1 cellular context compared by ENCODE assay signal in the genomic region with DNA sequence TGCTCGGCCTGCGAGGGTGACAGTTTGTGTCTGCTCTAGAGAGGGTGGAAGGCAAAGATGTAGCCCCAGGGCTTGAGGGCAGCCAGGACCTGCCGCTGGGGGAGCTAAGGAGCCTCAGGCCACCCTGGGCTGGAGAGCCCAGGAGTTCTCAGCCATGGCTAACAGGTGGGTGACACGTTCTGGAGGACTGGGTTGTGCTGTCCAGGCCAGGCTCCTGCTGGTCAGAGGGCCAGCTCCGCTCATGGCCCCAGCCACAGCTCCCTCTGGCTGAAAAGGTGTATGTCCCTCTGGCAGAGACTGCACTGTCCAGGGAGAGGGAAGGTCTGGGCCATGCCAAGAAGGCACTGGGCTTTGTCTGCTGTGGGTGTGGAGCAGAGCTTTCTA.
TF ChIP-seq lines count a peak whose summit lies in the region.

No MANE protein-coding gene starts in this region.

TF ChIP-seq in WTC11, 78 proteins besides CTCF, POLR2A, EP300 and RAD21:
- TF ChIP-seq, protein P1, sequence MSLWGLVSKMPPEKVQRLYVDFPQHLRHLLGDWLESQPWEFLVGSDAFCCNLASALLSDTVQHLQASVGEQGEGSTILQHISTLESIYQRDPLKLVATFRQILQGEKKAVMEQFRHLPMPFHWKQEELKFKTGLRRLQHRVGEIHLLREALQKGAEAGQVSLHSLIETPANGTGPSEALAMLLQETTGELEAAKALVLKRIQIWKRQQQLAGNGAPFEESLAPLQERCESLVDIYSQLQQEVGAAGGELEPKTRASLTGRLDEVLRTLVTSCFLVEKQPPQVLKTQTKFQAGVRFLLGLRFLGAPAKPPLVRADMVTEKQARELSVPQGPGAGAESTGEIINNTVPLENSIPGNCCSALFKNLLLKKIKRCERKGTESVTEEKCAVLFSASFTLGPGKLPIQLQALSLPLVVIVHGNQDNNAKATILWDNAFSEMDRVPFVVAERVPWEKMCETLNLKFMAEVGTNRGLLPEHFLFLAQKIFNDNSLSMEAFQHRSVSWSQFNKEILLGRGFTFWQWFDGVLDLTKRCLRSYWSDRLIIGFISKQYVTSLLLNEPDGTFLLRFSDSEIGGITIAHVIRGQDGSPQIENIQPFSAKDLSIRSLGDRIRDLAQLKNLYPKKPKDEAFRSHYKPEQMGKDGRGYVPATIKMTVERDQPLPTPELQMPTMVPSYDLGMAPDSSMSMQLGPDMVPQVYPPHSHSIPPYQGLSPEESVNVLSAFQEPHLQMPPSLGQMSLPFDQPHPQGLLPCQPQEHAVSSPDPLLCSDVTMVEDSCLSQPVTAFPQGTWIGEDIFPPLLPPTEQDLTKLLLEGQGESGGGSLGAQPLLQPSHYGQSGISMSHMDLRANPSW (CRISPR knock-in tag; conservative IDR thresholded peaks at IDR 0.05; ENCODE audit: low read depth): no peak
- TF ChIP-seq, protein P2, sequence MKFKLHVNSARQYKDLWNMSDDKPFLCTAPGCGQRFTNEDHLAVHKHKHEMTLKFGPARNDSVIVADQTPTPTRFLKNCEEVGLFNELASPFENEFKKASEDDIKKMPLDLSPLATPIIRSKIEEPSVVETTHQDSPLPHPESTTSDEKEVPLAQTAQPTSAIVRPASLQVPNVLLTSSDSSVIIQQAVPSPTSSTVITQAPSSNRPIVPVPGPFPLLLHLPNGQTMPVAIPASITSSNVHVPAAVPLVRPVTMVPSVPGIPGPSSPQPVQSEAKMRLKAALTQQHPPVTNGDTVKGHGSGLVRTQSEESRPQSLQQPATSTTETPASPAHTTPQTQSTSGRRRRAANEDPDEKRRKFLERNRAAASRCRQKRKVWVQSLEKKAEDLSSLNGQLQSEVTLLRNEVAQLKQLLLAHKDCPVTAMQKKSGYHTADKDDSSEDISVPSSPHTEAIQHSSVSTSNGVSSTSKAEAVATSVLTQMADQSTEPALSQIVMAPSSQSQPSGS (CRISPR knock-in tag; IDR thresholded peaks at IDR 0.05; ENCODE audit: borderline replicate concordance, low read depth): no peak
- TF ChIP-seq RELA (CRISPR knock-in tag; IDR thresholded peaks at IDR 0.05; ENCODE audit: borderline replicate concordance) (no peak), ETV6 (CRISPR knock-in tag; IDR thresholded peaks at IDR 0.05) (no peak), ZBTB21 (CRISPR knock-in tag; IDR thresholded peaks at IDR 0.05; ENCODE audit: borderline replicate concordance) (no peak), MXD4 (CRISPR knock-in tag; IDR thresholded peaks at IDR 0.05; ENCODE audit: borderline replicate concordance) (no peak), SOX15 (CRISPR knock-in tag; IDR thresholded peaks at IDR 0.05) (no peak)
- TF ChIP-seq, protein P3, sequence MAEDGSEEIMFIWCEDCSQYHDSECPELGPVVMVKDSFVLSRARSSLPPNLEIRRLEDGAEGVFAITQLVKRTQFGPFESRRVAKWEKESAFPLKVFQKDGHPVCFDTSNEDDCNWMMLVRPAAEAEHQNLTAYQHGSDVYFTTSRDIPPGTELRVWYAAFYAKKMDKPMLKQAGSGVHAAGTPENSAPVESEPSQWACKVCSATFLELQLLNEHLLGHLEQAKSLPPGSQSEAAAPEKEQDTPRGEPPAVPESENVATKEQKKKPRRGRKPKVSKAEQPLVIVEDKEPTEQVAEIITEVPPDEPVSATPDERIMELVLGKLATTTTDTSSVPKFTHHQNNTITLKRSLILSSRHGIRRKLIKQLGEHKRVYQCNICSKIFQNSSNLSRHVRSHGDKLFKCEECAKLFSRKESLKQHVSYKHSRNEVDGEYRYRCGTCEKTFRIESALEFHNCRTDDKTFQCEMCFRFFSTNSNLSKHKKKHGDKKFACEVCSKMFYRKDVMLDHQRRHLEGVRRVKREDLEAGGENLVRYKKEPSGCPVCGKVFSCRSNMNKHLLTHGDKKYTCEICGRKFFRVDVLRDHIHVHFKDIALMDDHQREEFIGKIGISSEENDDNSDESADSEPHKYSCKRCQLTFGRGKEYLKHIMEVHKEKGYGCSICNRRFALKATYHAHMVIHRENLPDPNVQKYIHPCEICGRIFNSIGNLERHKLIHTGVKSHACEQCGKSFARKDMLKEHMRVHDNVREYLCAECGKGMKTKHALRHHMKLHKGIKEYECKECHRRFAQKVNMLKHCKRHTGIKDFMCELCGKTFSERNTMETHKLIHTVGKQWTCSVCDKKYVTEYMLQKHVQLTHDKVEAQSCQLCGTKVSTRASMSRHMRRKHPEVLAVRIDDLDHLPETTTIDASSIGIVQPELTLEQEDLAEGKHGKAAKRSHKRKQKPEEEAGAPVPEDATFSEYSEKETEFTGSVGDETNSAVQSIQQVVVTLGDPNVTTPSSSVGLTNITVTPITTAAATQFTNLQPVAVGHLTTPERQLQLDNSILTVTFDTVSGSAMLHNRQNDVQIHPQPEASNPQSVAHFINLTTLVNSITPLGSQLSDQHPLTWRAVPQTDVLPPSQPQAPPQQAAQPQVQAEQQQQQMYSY (CRISPR knock-in tag; IDR thresholded peaks at IDR 0.05): no peak
- TF ChIP-seq, protein P4, sequence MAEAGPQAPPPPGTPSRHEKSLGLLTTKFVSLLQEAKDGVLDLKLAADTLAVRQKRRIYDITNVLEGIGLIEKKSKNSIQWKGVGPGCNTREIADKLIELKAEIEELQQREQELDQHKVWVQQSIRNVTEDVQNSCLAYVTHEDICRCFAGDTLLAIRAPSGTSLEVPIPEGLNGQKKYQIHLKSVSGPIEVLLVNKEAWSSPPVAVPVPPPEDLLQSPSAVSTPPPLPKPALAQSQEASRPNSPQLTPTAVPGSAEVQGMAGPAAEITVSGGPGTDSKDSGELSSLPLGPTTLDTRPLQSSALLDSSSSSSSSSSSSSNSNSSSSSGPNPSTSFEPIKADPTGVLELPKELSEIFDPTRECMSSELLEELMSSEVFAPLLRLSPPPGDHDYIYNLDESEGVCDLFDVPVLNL (CRISPR knock-in tag; IDR thresholded peaks at IDR 0.05; ENCODE audit: borderline replicate concordance, low read depth): no peak
- TF ChIP-seq, protein P5, sequence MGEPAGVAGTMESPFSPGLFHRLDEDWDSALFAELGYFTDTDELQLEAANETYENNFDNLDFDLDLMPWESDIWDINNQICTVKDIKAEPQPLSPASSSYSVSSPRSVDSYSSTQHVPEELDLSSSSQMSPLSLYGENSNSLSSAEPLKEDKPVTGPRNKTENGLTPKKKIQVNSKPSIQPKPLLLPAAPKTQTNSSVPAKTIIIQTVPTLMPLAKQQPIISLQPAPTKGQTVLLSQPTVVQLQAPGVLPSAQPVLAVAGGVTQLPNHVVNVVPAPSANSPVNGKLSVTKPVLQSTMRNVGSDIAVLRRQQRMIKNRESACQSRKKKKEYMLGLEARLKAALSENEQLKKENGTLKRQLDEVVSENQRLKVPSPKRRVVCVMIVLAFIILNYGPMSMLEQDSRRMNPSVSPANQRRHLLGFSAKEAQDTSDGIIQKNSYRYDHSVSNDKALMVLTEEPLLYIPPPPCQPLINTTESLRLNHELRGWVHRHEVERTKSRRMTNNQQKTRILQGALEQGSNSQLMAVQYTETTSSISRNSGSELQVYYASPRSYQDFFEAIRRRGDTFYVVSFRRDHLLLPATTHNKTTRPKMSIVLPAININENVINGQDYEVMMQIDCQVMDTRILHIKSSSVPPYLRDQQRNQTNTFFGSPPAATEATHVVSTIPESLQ (CRISPR knock-in tag; IDR thresholded peaks at IDR 0.05): no peak
- TF ChIP-seq, protein P6, sequence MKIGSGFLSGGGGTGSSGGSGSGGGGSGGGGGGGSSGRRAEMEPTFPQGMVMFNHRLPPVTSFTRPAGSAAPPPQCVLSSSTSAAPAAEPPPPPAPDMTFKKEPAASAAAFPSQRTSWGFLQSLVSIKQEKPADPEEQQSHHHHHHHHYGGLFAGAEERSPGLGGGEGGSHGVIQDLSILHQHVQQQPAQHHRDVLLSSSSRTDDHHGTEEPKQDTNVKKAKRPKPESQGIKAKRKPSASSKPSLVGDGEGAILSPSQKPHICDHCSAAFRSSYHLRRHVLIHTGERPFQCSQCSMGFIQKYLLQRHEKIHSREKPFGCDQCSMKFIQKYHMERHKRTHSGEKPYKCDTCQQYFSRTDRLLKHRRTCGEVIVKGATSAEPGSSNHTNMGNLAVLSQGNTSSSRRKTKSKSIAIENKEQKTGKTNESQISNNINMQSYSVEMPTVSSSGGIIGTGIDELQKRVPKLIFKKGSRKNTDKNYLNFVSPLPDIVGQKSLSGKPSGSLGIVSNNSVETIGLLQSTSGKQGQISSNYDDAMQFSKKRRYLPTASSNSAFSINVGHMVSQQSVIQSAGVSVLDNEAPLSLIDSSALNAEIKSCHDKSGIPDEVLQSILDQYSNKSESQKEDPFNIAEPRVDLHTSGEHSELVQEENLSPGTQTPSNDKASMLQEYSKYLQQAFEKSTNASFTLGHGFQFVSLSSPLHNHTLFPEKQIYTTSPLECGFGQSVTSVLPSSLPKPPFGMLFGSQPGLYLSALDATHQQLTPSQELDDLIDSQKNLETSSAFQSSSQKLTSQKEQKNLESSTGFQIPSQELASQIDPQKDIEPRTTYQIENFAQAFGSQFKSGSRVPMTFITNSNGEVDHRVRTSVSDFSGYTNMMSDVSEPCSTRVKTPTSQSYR (CRISPR knock-in tag; IDR thresholded peaks at IDR 0.05): no peak
- TF ChIP-seq, protein P7, sequence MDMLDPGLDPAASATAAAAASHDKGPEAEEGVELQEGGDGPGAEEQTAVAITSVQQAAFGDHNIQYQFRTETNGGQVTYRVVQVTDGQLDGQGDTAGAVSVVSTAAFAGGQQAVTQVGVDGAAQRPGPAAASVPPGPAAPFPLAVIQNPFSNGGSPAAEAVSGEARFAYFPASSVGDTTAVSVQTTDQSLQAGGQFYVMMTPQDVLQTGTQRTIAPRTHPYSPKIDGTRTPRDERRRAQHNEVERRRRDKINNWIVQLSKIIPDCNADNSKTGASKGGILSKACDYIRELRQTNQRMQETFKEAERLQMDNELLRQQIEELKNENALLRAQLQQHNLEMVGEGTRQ (CRISPR knock-in tag; IDR thresholded peaks at IDR 0.05): no peak
- TF ChIP-seq, protein P8, sequence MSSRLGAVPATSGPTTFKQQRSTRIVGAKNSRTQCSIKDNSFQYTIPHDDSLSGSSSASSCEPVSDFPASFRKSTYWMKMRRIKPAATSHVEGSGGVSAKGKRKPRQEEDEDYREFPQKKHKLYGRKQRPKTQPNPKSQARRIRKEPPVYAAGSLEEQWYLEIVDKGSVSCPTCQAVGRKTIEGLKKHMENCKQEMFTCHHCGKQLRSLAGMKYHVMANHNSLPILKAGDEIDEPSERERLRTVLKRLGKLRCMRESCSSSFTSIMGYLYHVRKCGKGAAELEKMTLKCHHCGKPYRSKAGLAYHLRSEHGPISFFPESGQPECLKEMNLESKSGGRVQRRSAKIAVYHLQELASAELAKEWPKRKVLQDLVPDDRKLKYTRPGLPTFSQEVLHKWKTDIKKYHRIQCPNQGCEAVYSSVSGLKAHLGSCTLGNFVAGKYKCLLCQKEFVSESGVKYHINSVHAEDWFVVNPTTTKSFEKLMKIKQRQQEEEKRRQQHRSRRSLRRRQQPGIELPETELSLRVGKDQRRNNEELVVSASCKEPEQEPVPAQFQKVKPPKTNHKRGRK (CRISPR knock-in tag; IDR thresholded peaks at IDR 0.05; ENCODE audit: borderline replicate concordance): no peak
TF ChIP-seq in WTC11: peak in this region for 0.
